8 cellular contexts compared by ENCODE assay signal in the genomic region with DNA sequence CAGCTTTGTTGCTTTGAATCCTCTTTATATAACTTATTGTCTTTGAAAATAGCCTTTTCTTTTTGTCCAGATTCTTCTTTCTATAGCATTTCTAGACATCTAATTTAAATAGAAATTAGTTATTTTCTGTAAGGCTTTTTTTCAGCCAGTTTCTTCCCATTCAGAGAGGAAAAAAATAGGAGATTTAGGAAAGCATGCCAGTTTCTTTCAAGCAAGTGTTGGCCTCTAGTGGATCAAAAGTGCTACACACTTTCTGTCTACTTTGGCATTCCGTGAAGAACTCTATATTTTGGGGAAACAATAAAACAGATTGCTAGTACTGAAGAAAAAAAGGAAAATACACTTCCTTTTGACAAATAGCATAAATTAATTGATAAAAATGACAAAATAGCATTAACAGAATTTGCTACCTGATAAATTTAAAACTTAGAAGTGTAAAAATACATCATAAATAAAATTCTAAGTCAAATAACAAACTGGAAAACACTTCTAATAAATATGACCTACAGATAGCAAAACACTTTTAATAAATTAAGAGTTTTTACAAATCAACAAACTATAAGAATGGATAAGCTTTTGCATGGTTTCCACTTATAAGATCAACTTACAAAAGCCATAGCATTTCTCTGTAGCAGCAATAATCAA. TPM values are rescaled to one million over a fixed set of nuclear protein-coding genes. Genes with fewer than 3 reads are reported as not detected.
DNase-seq lines count a peak whose midpoint lies in the region; ATAC-seq and TF ChIP-seq lines count a peak whose summit lies in the region.

No MANE protein-coding gene starts in this region.

- H3K36me3 ChIP-seq in neural progenitor cell: no peaks in the 10 kb centered on the region

- H3K36me3 Mint-ChIP-seq in chondrocyte (ENCODE audit: low read depth) (no peaks in the 10 kb centered on the region), neural progenitor cell (no peaks in the 10 kb centered on the region)

- intact Hi-C loops in sciatic nerve (cut with DNase I): loop anchor here (10.0 kb wide), 1 partner anchor 220 kb away; no protein-coding TSS in a partner anchor

- H4K20me1 ChIP-seq in neural progenitor cell (ENCODE audit: low read depth): no peaks in the 10 kb centered on the region

- no peaks in the 10 kb centered on the region for H3K27me3 ChIP-seq in neural progenitor cell

- TF ChIP-seq CTCF in chondrocyte (IDR thresholded peaks at IDR 0.05) (peak; percentile 94), neural progenitor cell (IDR thresholded peaks at IDR 0.05) (peak; percentile 80)

- H3K79me2 ChIP-seq in neural progenitor cell (ENCODE audit: low read depth): no peaks in the 10 kb centered on the region

- no peak overlapping the region for H3K27ac ChIP-seq in neural progenitor cell

- H3K9ac ChIP-seq in neural progenitor cell: no peak overlapping the region

- H3K4me2 ChIP-seq in neural progenitor cell: no peak overlapping the region

- H3K4me3 Mint-ChIP-seq in chondrocyte (ENCODE audit: unreplicated experiment) (no peak overlapping the region), neural progenitor cell (no peak overlapping the region)

- H3K4me1 ChIP-seq in neural progenitor cell: no peaks in the 10 kb centered on the region

- H3K27ac Mint-ChIP-seq in chondrocyte (ENCODE audit: unreplicated experiment) (no peak overlapping the region), neural progenitor cell (no peak overlapping the region)

- peaks cover 12% of the 10 kb centered on the region for H3K4me1 Mint-ChIP-seq in chondrocyte (ENCODE audit: low read depth)
- H3K4me1 Mint-ChIP-seq in neural progenitor cell: no peaks in the 10 kb centered on the region

- H3K9me3 Mint-ChIP-seq in chondrocyte (ENCODE audit: low read depth) (no peaks in the 10 kb centered on the region), neural progenitor cell (no peaks in the 10 kb centered on the region)

- ATAC-seq in sciatic nerve: no peak
- ATAC-seq in GM18517 (IDR thresholded peaks at IDR 0.05; ENCODE audit: unreplicated experiment): no peak

- H3K27me3 Mint-ChIP-seq in chondrocyte (ENCODE audit: low read depth): peaks cover 6% of the 10 kb centered on the region
- peaks cover 2% of the 10 kb centered on the region for H3K27me3 Mint-ChIP-seq in neural progenitor cell (ENCODE audit: insufficient read depth, low read depth)

- H3K9me3 ChIP-seq in neural progenitor cell (ENCODE audit: low read depth): no peaks in the 10 kb centered on the region

- peak; percentile 27 for DNase-seq in NCI-H2171 treated with DMSO at 0.1 percent for 48 hours (lab: John Stamatoyannopoulos, UW)
- DNase-seq in NCI-H2171 (lab: John Stamatoyannopoulos, UW): no peak
- peak; percentile 19 for DNase-seq in NCI-H446 treated with DMSO at 0.1 percent for 48 hours (lab: John Stamatoyannopoulos, UW)
- DNase-seq in chondrocyte (ENCODE audit: low spot score): no peak
- DNase-seq in neural progenitor cell (ENCODE audit: low spot score): peak; percentile 55
- no peak for DNase-seq in sciatic nerve (ENCODE audit: low spot score)
- no peak for DNase-seq in activated CD4-positive, alpha-beta T cell treated with anti-CD3 and anti-CD28 coated beads for 48 hours

- no peak overlapping the region for H2AFZ ChIP-seq in neural progenitor cell (replicated peaks)

- H3F3A ChIP-seq in neural progenitor cell (ENCODE audit: low read depth): no peaks in the 10 kb centered on the region

- H3K4me3 ChIP-seq in neural progenitor cell: no peak overlapping the region

RNA-seq across cellular contexts. Expression of a gene that starts 13.1 kb away (rescaled TPM):
- 2.7 to 11.5 TPM (median 3.8 TPM) in 3 replicates for total RNA-seq in chondrocyte
- total RNA-seq in neural progenitor cell (ENCODE audit: low replicate concordance): 32.2 and 54.8 TPM in 2 replicates
- total RNA-seq in sciatic nerve: 0.58 TPM

Comparison
In these comparisons a context has a peak if more than half of its experiments do, and no peak if none do; other contexts are left out.
1. DNase-seq: peak in NCI-H2171 treated with DMSO at 0.1 percent for 48 hours (single experiment), NCI-H446 treated with DMSO at 0.1 percent for 48 hours (single experiment) and neural progenitor cell (single experiment); none in NCI-H2171 (single experiment), chondrocyte (single experiment), sciatic nerve (single experiment) and activated CD4-positive, alpha-beta T cell treated with anti-CD3 and anti-CD28 coated beads for 48 hours (single experiment).